Comparison of ENCODE assay signal across 9 cellular contexts in genomic region chr19:47209323-47210179, GRCh38. TPM values are rescaled to one million over a fixed set of nuclear protein-coding genes. Genes with fewer than 3 reads are reported as not detected.
DNase-seq lines count a peak whose midpoint lies in the region; ATAC-seq, FAIRE-seq and TF ChIP-seq lines count a peak whose summit lies in the region.
"Had no signal": no experiment of that assay in that cellular context is flagged by ENCODE, and none has a peak within 500 bp of the region (broad histone marks: within the 10 kb centered on the region; RNA-seq: fewer than 3 reads in every experiment).

No MANE protein-coding gene starts in this region.

- BruUV-seq in HepG2 (replicated peaks; lab: Mats Ljungman, UMichigan) = TSS peak; percentile 67

- H3K27me3 ChIP-seq in HepG2 (ENCODE audit: control insufficient read depth in 1 of 2, insufficient read depth in 2 of 2, low read length in 2 of 2) (no peaks in the 10 kb centered on the region), right lobe of liver (no peaks in the 10 kb centered on the region), vagina (no peaks in the 10 kb centered on the region), psoas muscle (ENCODE audit: insufficient read depth in 3 of 3, low read length in 2 of 3) (no peaks in the 10 kb centered on the region)

- POLR2A ChIA-PET in HepG2 (lab: Yijun Ruan, JAX) = interaction anchor here (1.7 to 3.9 kb wide), 5 partner anchors 14 to 97 kb away, joined by 5 to 69 read pairs (median 19); partner anchors contain the start of gene ZC3H4
- POLR2A ChIA-PET in activated CD4-positive, alpha-beta memory T cell treated with anti-CD3 and anti-CD28 coated beads for 36 hours (lab: Charles Lee) = interaction anchor here (1.2 to 4.6 kb wide), 3 partner anchors 17 to 47 kb away, joined by 3 to 49 read pairs (median 14); partner anchors contain the start of gene CCDC9

- FAIRE-seq in HepG2 (lab: Jason Lieb, UNC) = no peak
- FAIRE-seq in kidney (lab: Jason Lieb, UNC) = no peak

- no peaks in the 10 kb centered on the region for H3K27me3 Mint-ChIP-seq in activated CD4-positive, alpha-beta memory T cell treated with anti-CD3 and anti-CD28 coated beads for 36 hours
- peaks cover 3% of the 10 kb centered on the region for H3K27me3 Mint-ChIP-seq in glutamatergic neuron (ENCODE audit: unreplicated experiment)
- H3K27me3 Mint-ChIP-seq: CD4-positive, CD25-positive, alpha-beta regulatory T cell had no signal

- TF ChIP-seq POLR2A in HepG2 (IDR thresholded peaks at IDR 0.05; ENCODE audit: insufficient read depth in 1 of 2, low read depth in 2 of 2, low read length in 2 of 2) (no peak), right lobe of liver (IDR thresholded peaks at IDR 0.05) (no peak), vagina (IDR thresholded peaks at IDR 0.05) (no peak)

- CTCF ChIA-PET in HepG2 (lab: Yijun Ruan, JAX; ENCODE audit: low intra/inter-chr PET ratio, low total read pairs) = interaction anchor here (1.5 to 3.2 kb wide), 2 partner anchors 35 to 38 kb away, joined by 7 to 33 read pairs; no protein-coding TSS in a partner anchor
- CTCF ChIA-PET in activated CD4-positive, alpha-beta memory T cell treated with anti-CD3 and anti-CD28 coated beads for 36 hours (lab: Charles Lee) = interaction anchor here (0.8 to 9.6 kb wide), 23 partner anchors 8 to 173 kb away, joined by 3 to 333 read pairs (median 6); partner anchors contain the start of genes CCDC9, SAE1 and ZC3H4

- no peak overlapping the region for H3K4me2 ChIP-seq in HepG2 (ENCODE audit: low read depth, low read length)

- no peak overlapping the region for H3K4me3 ChIP-seq in HepG2 (replicated peaks in 1 of 3; ENCODE audit: insufficient read depth in 1 of 3, low read depth in 2 of 3, low read length in 3 of 3)
- H3K4me3 ChIP-seq in right lobe of liver = no peak overlapping the region
- H3K4me3 ChIP-seq in vagina = no peak overlapping the region
- no peak overlapping the region for H3K4me3 ChIP-seq in kidney (ENCODE audit: low read length in 2 of 2)
- H3K4me3 ChIP-seq in psoas muscle = no peak overlapping the region

- TF ChIP-seq EP300 in HepG2 (IDR thresholded peaks at IDR 0.05; ENCODE audit: low read depth in 2 of 2, low read length in 2 of 2) (no peak), HepG2 (CRISPR knock-in tag; IDR thresholded peaks at IDR 0.05; ENCODE audit: borderline replicate concordance) (no peak)

- 94% methylated on average over 9 of the region's 13 CpGs for WGBS in HepG2 (ENCODE audit: low lambda C conversion rate)
- WGBS in right lobe of liver (ENCODE audit: insufficient coverage, low coverage, low lambda C conversion rate, missing lambda C conversion rate) = 84% methylated on average over 2 of the region's 13 CpGs
- 72 to 77% (median 74%) methylated on average over 13 of the region's 13 CpGs for WGBS in psoas muscle, 3 donors

- no peak overlapping the region for H3K4me3 Mint-ChIP-seq in activated CD4-positive, alpha-beta memory T cell treated with anti-CD3 and anti-CD28 coated beads for 36 hours
- H3K4me3 Mint-ChIP-seq in glutamatergic neuron (ENCODE audit: unreplicated experiment) = no peak overlapping the region
- H3K4me3 Mint-ChIP-seq: CD4-positive, CD25-positive, alpha-beta regulatory T cell had no signal

- H3K4me1 ChIP-seq in HepG2 (ENCODE audit: insufficient read depth, low read length) = peaks cover 11% of the 10 kb centered on the region
- peaks cover 0 to 6% (median 0%) of the 10 kb centered on the region in 4 donors for H3K4me1 ChIP-seq in right lobe of liver
- peaks cover 10% of the 10 kb centered on the region for H3K4me1 ChIP-seq in vagina
- H3K4me1 ChIP-seq in kidney (ENCODE audit: control insufficient read depth in 1 of 2, insufficient read depth in 1 of 2, low read depth in 1 of 2, low read length in 2 of 2) = peaks cover 0 to 5% of the 10 kb centered on the region in 2 donors
- H3K4me1 ChIP-seq in psoas muscle = no peaks in the 10 kb centered on the region

- H4K20me1 ChIP-seq in HepG2 (ENCODE audit: insufficient read depth, low read length) = no peaks in the 10 kb centered on the region

- no peaks in the 10 kb centered on the region for H3K79me2 ChIP-seq in HepG2 (ENCODE audit: insufficient read depth, low read length)

- H3K9ac ChIP-seq in HepG2 (ENCODE audit: insufficient read depth, low read depth, low read length) = no peak overlapping the region
- H3K9ac ChIP-seq in kidney (ENCODE audit: low read length in 2 of 2) = no peak overlapping the region

- H3K27ac ChIP-seq in HepG2 (ENCODE audit: extremely low read length, insufficient read depth, low read length) (no peak overlapping the region), right lobe of liver (no peak overlapping the region), vagina (peak overlapping the region; percentile 74), kidney (ENCODE audit: low read depth in 2 of 2, low read length in 2 of 2) (no peak overlapping the region), psoas muscle (no peak overlapping the region)

- TF ChIP-seq CTCF in HepG2 (CRISPR knock-in tag; IDR thresholded peaks at IDR 0.05) (no peak), right lobe of liver (IDR thresholded peaks at IDR 0.05) (no peak), glutamatergic neuron (IDR thresholded peaks at IDR 0.05; ENCODE audit: partially characterized antibody, unreplicated experiment) (no peak), vagina (IDR thresholded peaks at IDR 0.05) (no peak), kidney (IDR thresholded peaks at IDR 0.05; ENCODE audit: borderline replicate concordance, extremely low read depth, insufficient read depth) (no peak), psoas muscle (IDR thresholded peaks at IDR 0.05) (no peak)

- H3K9me3 Mint-ChIP-seq in activated CD4-positive, alpha-beta memory T cell treated with anti-CD3 and anti-CD28 coated beads for 36 hours = no peaks in the 10 kb centered on the region
- H3K9me3 Mint-ChIP-seq in glutamatergic neuron (ENCODE audit: unreplicated experiment) = no peaks in the 10 kb centered on the region
- H3K9me3 Mint-ChIP-seq: CD4-positive, CD25-positive, alpha-beta regulatory T cell had no signal

- no peak for TF ChIP-seq RAD21 in HepG2 (CRISPR knock-in tag; IDR thresholded peaks at IDR 0.05)

- H3K36me3 ChIP-seq in HepG2 (replicated peaks in 1 of 2; ENCODE audit: control insufficient read depth in 1 of 2, insufficient read depth in 2 of 2, low read length in 2 of 2) = peaks cover 23 to 60% of the 10 kb centered on the region in 2 experiments
- H3K36me3 ChIP-seq in right lobe of liver = peaks cover 0 to 24% (median 4%) of the 10 kb centered on the region in 4 donors
- H3K36me3 ChIP-seq in vagina = peaks cover 0 to 13% of the 10 kb centered on the region in 2 donors
- peaks cover 19 to 20% of the 10 kb centered on the region in 2 donors for H3K36me3 ChIP-seq in kidney (ENCODE audit: control insufficient read depth in 1 of 2, insufficient read depth in 2 of 2, low read length in 2 of 2)
- peaks cover 0 to 49% of the 10 kb centered on the region in 2 donors for H3K36me3 ChIP-seq in psoas muscle (ENCODE audit: insufficient read depth in 1 of 2, low read depth in 1 of 2)

- peaks cover 34% of the 10 kb centered on the region for H3K36me3 Mint-ChIP-seq in activated CD4-positive, alpha-beta memory T cell treated with anti-CD3 and anti-CD28 coated beads for 36 hours
- no peaks in the 10 kb centered on the region for H3K36me3 Mint-ChIP-seq in glutamatergic neuron (ENCODE audit: unreplicated experiment)

- in situ Hi-C loops in HepG2 (cut with HindIII; ENCODE audit: extremely low pct_ligation_motif_present, low pct_unique_long_range_greater_than_20kb) = loop anchor here (5.0 kb wide), 1 partner anchor 43 kb away; no protein-coding TSS in a partner anchor

- H3K9me3 ChIP-seq in HepG2 (ENCODE audit: low read length) = no peaks in the 10 kb centered on the region
- no peaks in the 10 kb centered on the region for H3K9me3 ChIP-seq in right lobe of liver
- no peaks in the 10 kb centered on the region for H3K9me3 ChIP-seq in vagina
- no peaks in the 10 kb centered on the region for H3K9me3 ChIP-seq in kidney (ENCODE audit: control insufficient read depth in 1 of 2, low read length in 2 of 2)
- no peaks in the 10 kb centered on the region for H3K9me3 ChIP-seq in psoas muscle

- H2AFZ ChIP-seq in HepG2 (ENCODE audit: low read length) = no peak overlapping the region

- peaks cover 12% of the 10 kb centered on the region for H3K4me1 Mint-ChIP-seq in activated CD4-positive, alpha-beta memory T cell treated with anti-CD3 and anti-CD28 coated beads for 36 hours (ENCODE audit: low read depth)
- no peaks in the 10 kb centered on the region for H3K4me1 Mint-ChIP-seq in glutamatergic neuron (ENCODE audit: low read depth, unreplicated experiment)

- DNase-seq in HepG2 (ENCODE audit: low spot score) (no peak), right lobe of liver (no peak), glutamatergic neuron (no peak), vagina (ENCODE audit: extremely low spot score in 2 of 2) (no peak), kidney (no peak), psoas muscle (no peak)
- no peak for DNase-seq in activated CD4-positive, alpha-beta memory T cell treated with anti-CD3 and anti-CD28 coated beads for 36 hours
- DNase-seq: CD4-positive, CD25-positive, alpha-beta regulatory T cell had no signal

- H3K27ac Mint-ChIP-seq in activated CD4-positive, alpha-beta memory T cell treated with anti-CD3 and anti-CD28 coated beads for 36 hours = peak overlapping the region; percentile 25
- peak overlapping the region; percentile 8 for H3K27ac Mint-ChIP-seq in glutamatergic neuron (ENCODE audit: unreplicated experiment)

- no peak for ATAC-seq in HepG2
- no peak for ATAC-seq in right lobe of liver
- no peak for ATAC-seq in psoas muscle
- no peak for ATAC-seq in GM21367 (IDR thresholded peaks at IDR 0.05; ENCODE audit: unreplicated experiment)

- intact Hi-C loops in HepG2 (cut with micrococcal nuclease; ENCODE audit: unreplicated experiment) (loop anchor here (1.0 kb wide), 1 partner anchor 35 kb away; no protein-coding TSS in a partner anchor), right lobe of liver (cut with DNase I) (loop anchor here (5.0 kb wide), 2 partner anchors 33 to 38 kb away; no protein-coding TSS in a partner anchor), vagina (cut with DNase I) (loop anchor here (5.0 kb wide), 1 partner anchor 33 kb away; no protein-coding TSS in a partner anchor), kidney (cut with DNase I) (no loop called here), psoas muscle (cut with DNase I) (loop anchor here (1.0 to 5.0 kb wide), 3 partner anchors 34 to 62 kb away; no protein-coding TSS in a partner anchor)
- intact Hi-C loops in activated CD4-positive, alpha-beta memory T cell treated with anti-CD3 and anti-CD28 coated beads for 36 hours (cut with micrococcal nuclease) = loop anchor here (1.0 to 2.0 kb wide), 2 partner anchors 19 to 35 kb away; no protein-coding TSS in a partner anchor

RNA-seq across cellular contexts. Expression of gene BBC3, which starts 21.4 kb away (rescaled TPM):
- total RNA-seq in HepG2 (2016; rRNA removed; fragmentation: Illumina TruSeq; extraction: Trizol) = 5.8 and 8.8 TPM in 2 replicates
- total RNA-seq in HepG2 (2016; cell fraction: cytosol; rRNA removed; fragmentation: Illumina TruSeq; extraction: Trizol; ENCODE audit: low read depth) = 3.1 and 3.4 TPM in 2 replicates
- 5.9 and 8.8 TPM in 2 replicates for total RNA-seq in HepG2 (2016; cell fraction: insoluble cytoplasmic fraction; rRNA removed; fragmentation: Illumina TruSeq; extraction: Trizol)
- total RNA-seq in HepG2 (2016; cell fraction: membrane; rRNA removed; fragmentation: Illumina TruSeq; extraction: Trizol) = 6.6 and 7.4 TPM in 2 replicates
- total RNA-seq in HepG2 (2016; cell fraction: nucleus; rRNA removed; fragmentation: Illumina TruSeq; extraction: Trizol) = 4.6 and 5.1 TPM in 2 replicates
- polyA plus RNA-seq in HepG2 (2011; rRNA removed) = 6.1 and 11.1 TPM in 2 replicates
- 7.0 and 10.6 TPM in 2 replicates for polyA plus RNA-seq in HepG2 (2011; cell fraction: cytosol; rRNA removed)
- polyA plus RNA-seq in HepG2 (2011; cell fraction: nucleus; rRNA removed) = 18.7 and 18.8 TPM in 2 replicates
- polyA plus RNA-seq in HepG2 (2012) = 7.0 and 13.6 TPM in 2 replicates
- 1.8 and 1.9 TPM in 2 replicates for polyA plus RNA-seq in HepG2 (2016; cell fraction: cytosol; fragmentation: Illumina TruSeq; extraction: Trizol; ENCODE audit: low read depth)
- polyA plus RNA-seq in HepG2 (2016; cell fraction: insoluble cytoplasmic fraction; fragmentation: Illumina TruSeq; extraction: Trizol; ENCODE audit: low read depth) = 9.2 and 11.0 TPM in 2 replicates
- 5.1 and 5.2 TPM in 2 replicates for polyA plus RNA-seq in HepG2 (2016; cell fraction: membrane; fragmentation: Illumina TruSeq; extraction: Trizol; ENCODE audit: low read depth)
- 13.0 and 13.4 TPM in 2 replicates for polyA plus RNA-seq in HepG2 (2016; cell fraction: nucleus; fragmentation: Illumina TruSeq; extraction: Trizol; ENCODE audit: insufficient read depth, low read depth)
- polyA minus RNA-seq in HepG2 (2011; rRNA and poly(A)+ RNA removed; ENCODE audit: low replicate concordance) = 2.1 and 9.7 TPM in 2 replicates
- polyA minus RNA-seq in HepG2 (2011; cell fraction: cytosol; rRNA and poly(A)+ RNA removed) = 8.9 and 9.3 TPM in 2 replicates
- polyA minus RNA-seq in HepG2 (2011; cell fraction: nucleus; rRNA and poly(A)+ RNA removed) = 5.4 and 6.2 TPM in 2 replicates
- 1 to 10 TPM; 1.8 to 8.0 (median 3.1) TPM for total RNA-seq in right lobe of liver
- total RNA-seq in activated CD4-positive, alpha-beta memory T cell treated with anti-CD3 and anti-CD28 coated beads for 36 hours = 10 to 100 TPM; 13.8 to 14.6 TPM
- total RNA-seq in glutamatergic neuron (ENCODE audit: unreplicated experiment) = 37.0 TPM
- 4.7 TPM for total RNA-seq in vagina
- total RNA-seq in kidney = 14.2 TPM
- polyA plus RNA-seq in kidney (ENCODE audit: insufficient read depth, low read depth, low replicate concordance) = 3.2 TPM
- total RNA-seq in psoas muscle = 10 to 100 TPM in 1 of 4 donors, 1 to 10 TPM in 3; 2.7 to 32.5 (median 4.7) TPM
- 1 to 10 TPM; 2.7 to 6.6 (median 2.9) TPM for polyA plus RNA-seq in psoas muscle

RNA-seq across cellular contexts. Expression of gene CCDC9, which starts 46.8 kb away (rescaled TPM):
- total RNA-seq in HepG2 (2016; rRNA removed; fragmentation: Illumina TruSeq; extraction: Trizol) (5.9 and 6.3 TPM in 2 replicates), right lobe of liver (10 to 100 TPM in 2 of 6 experiments, 1 to 10 TPM in 4; 5.8 to 15.1 (median 9.1) TPM), glutamatergic neuron (ENCODE audit: unreplicated experiment) (16.8 TPM), vagina (19.2 TPM), kidney (49.0 TPM), psoas muscle (10 to 100 TPM; 16.9 to 28.2 (median 24.2) TPM)
- total RNA-seq in HepG2 (2016; cell fraction: cytosol; rRNA removed; fragmentation: Illumina TruSeq; extraction: Trizol; ENCODE audit: low read depth) = 3.4 and 3.5 TPM in 2 replicates
- 3.8 and 7.1 TPM in 2 replicates for total RNA-seq in HepG2 (2016; cell fraction: insoluble cytoplasmic fraction; rRNA removed; fragmentation: Illumina TruSeq; extraction: Trizol)
- 4.5 and 5.0 TPM in 2 replicates for total RNA-seq in HepG2 (2016; cell fraction: membrane; rRNA removed; fragmentation: Illumina TruSeq; extraction: Trizol)
- 4.4 and 5.5 TPM in 2 replicates for total RNA-seq in HepG2 (2016; cell fraction: nucleus; rRNA removed; fragmentation: Illumina TruSeq; extraction: Trizol)
- polyA plus RNA-seq in HepG2 (2011; rRNA removed) (2.9 and 3.0 TPM in 2 replicates), kidney (ENCODE audit: insufficient read depth, low read depth, low replicate concordance) (14.0 TPM), psoas muscle (10 to 100 TPM; 18.8 to 28.5 (median 24.0) TPM)
- 2.1 and 2.2 TPM in 2 replicates for polyA plus RNA-seq in HepG2 (2011; cell fraction: cytosol; rRNA removed)
- 10.1 and 11.8 TPM in 2 replicates for polyA plus RNA-seq in HepG2 (2011; cell fraction: nucleus; rRNA removed)
- polyA plus RNA-seq in HepG2 (2012) = 10.0 TPM in 2 replicates
- polyA plus RNA-seq in HepG2 (2016; cell fraction: cytosol; fragmentation: Illumina TruSeq; extraction: Trizol; ENCODE audit: low read depth) = 1.6 and 1.8 TPM in 2 replicates
- polyA plus RNA-seq in HepG2 (2016; cell fraction: insoluble cytoplasmic fraction; fragmentation: Illumina TruSeq; extraction: Trizol; ENCODE audit: low read depth) = 9.0 and 10.3 TPM in 2 replicates
- 3.6 and 3.9 TPM in 2 replicates for polyA plus RNA-seq in HepG2 (2016; cell fraction: membrane; fragmentation: Illumina TruSeq; extraction: Trizol; ENCODE audit: low read depth)
- polyA plus RNA-seq in HepG2 (2016; cell fraction: nucleus; fragmentation: Illumina TruSeq; extraction: Trizol; ENCODE audit: insufficient read depth, low read depth) = 22.8 and 25.7 TPM in 2 replicates
- 1.8 and 6.2 TPM in 2 replicates for polyA minus RNA-seq in HepG2 (2011; rRNA and poly(A)+ RNA removed; ENCODE audit: low replicate concordance)
- polyA minus RNA-seq in HepG2 (2011; cell fraction: cytosol; rRNA and poly(A)+ RNA removed) = 0.99 and 1.7 TPM in 2 replicates
- polyA minus RNA-seq in HepG2 (2011; cell fraction: nucleus; rRNA and poly(A)+ RNA removed) = 6.3 and 7.5 TPM in 2 replicates
- total RNA-seq in activated CD4-positive, alpha-beta memory T cell treated with anti-CD3 and anti-CD28 coated beads for 36 hours = 10 to 100 TPM; 32.7 to 39.1 TPM
